In genomic region chr7:120927454-120928103, GRCh38 we compare ENCODE assay signal across 9 cellular contexts. TPM values are rescaled to one million over a fixed set of nuclear protein-coding genes. Genes with fewer than 3 reads are reported as not detected.
A peak's percentile ranks its signal among the peaks of the same experiment; 100 is the strongest.
DNase-seq lines count a peak whose midpoint lies in the region; ATAC-seq, FAIRE-seq and TF ChIP-seq lines count a peak whose summit lies in the region.
"Had no signal": no experiment of that assay in that cellular context is flagged by ENCODE, and none has a peak within 500 bp of the region (broad histone marks: within the 10 kb centered on the region; RNA-seq: fewer than 3 reads in every experiment).

No MANE protein-coding gene starts in this region.

- TF ChIP-seq EP300 in HepG2 (IDR thresholded peaks at IDR 0.05; ENCODE audit: low read depth in 2 of 2, low read length in 2 of 2) (no peak), HepG2 (CRISPR knock-in tag; IDR thresholded peaks at IDR 0.05; ENCODE audit: borderline replicate concordance) (no peak)

- H3K27ac Mint-ChIP-seq in H9 (peak overlapping the region; percentile 6 to 42 (median 26); a peak in 3 of 7 replicates), nephron progenitor cell (peak overlapping the region; percentile 31)

- H3K9me3 Mint-ChIP-seq in H9: no peaks in the 10 kb centered on the region
- H3K9me3 Mint-ChIP-seq in nephron progenitor cell: no peaks in the 10 kb centered on the region

- no peak for TF ChIP-seq POLR2A in HepG2 (IDR thresholded peaks at IDR 0.05; ENCODE audit: insufficient read depth in 1 of 2, low read depth in 2 of 2, low read length in 2 of 2)

- H3K56ac ChIP-seq in H9 (ENCODE audit: insufficient read length, low read depth, low read length): no peak overlapping the region

- ATAC-seq in GM19035 (IDR thresholded peaks at IDR 0.05; ENCODE audit: unreplicated experiment): peak; percentile 73
- peak; percentile 69 for ATAC-seq in HG03457 (IDR thresholded peaks at IDR 0.05; ENCODE audit: unreplicated experiment)
- ATAC-seq in HepG2: no peak
- ATAC-seq in lower lobe of right lung: no peak

- no peak overlapping the region for H2AK5ac ChIP-seq in H9 (ENCODE audit: insufficient read length, low read length)

- H3K27ac ChIP-seq in H9 (ENCODE audit: insufficient read length, low read depth, low read length): no peak overlapping the region
- H3K27ac ChIP-seq in HepG2 (ENCODE audit: extremely low read length, insufficient read depth, low read length): no peak overlapping the region
- H3K27ac ChIP-seq in lower lobe of right lung: no peak overlapping the region

- DNase-seq in H9: no peak
- no peak for DNase-seq in nephron progenitor cell
- no peak for DNase-seq in HepG2 (ENCODE audit: low spot score)
- no peak for DNase-seq in lower lobe of right lung
- no peak for DNase-seq in NCI-H187 treated with DMSO at 0.1 percent for 48 hours (lab: John Stamatoyannopoulos, UW)
- DNase-seq: NCI-H526 had no signal

- no peak overlapping the region for H3K4ac ChIP-seq in H9 (ENCODE audit: low read depth, low read length)

- H2BK15ac ChIP-seq in H9 (ENCODE audit: low read depth, low read length): no peak overlapping the region

- no peak overlapping the region for H3T11ph ChIP-seq in H9 (ENCODE audit: low read length)

- FAIRE-seq in HepG2 (lab: Jason Lieb, UNC): no peak
- FAIRE-seq: astrocyte had no signal

- no peak overlapping the region for H3K4me2 ChIP-seq in H9 (ENCODE audit: insufficient read depth, insufficient read length, low read length)
- no peak overlapping the region for H3K4me2 ChIP-seq in HepG2 (ENCODE audit: low read depth, low read length)

- H4K91ac ChIP-seq in H9 (ENCODE audit: insufficient read length, low read depth, low read length): no peak overlapping the region

- H3K4me1 Mint-ChIP-seq in H9 (peaks cover 20 to 21% of the 10 kb centered on the region in 2 experiments), nephron progenitor cell (peaks cover 12% of the 10 kb centered on the region)

- H3K4me3 Mint-ChIP-seq in H9 (no peak overlapping the region), nephron progenitor cell (no peak overlapping the region)

- no peaks in the 10 kb centered on the region for H3K36me3 ChIP-seq in HepG2 (replicated peaks in 1 of 2; ENCODE audit: control insufficient read depth in 1 of 2, insufficient read depth in 2 of 2, low read length in 2 of 2)
- H3K36me3 ChIP-seq in lower lobe of right lung: no peaks in the 10 kb centered on the region

- H4K5ac ChIP-seq in H9 (ENCODE audit: insufficient read length, low read depth, low read length): no peak overlapping the region

- in situ Hi-C loops in HepG2 (cut with HindIII; ENCODE audit: extremely low pct_ligation_motif_present, low pct_unique_long_range_greater_than_20kb): no loop called here

- peak overlapping the region; percentile 12 for H2AFZ ChIP-seq in H9 (ENCODE audit: low read length)
- no peak overlapping the region for H2AFZ ChIP-seq in HepG2 (ENCODE audit: low read length)

- BruUV-seq in HepG2 (replicated peaks; lab: Mats Ljungman, UMichigan): no TSS peak

- H3K79me1 ChIP-seq in H9 (ENCODE audit: insufficient read depth, low read depth, low read length, poor library complexity, severe bottlenecking): no peaks in the 10 kb centered on the region

- H3K4me3 ChIP-seq in HepG2 (replicated peaks in 1 of 3; ENCODE audit: insufficient read depth in 1 of 3, low read depth in 2 of 3, low read length in 3 of 3) (no peak overlapping the region), lower lobe of right lung (no peak overlapping the region)

- no peaks in the 10 kb centered on the region for H3K27me3 ChIP-seq in H9 (ENCODE audit: insufficient read depth, low read length)
- H3K27me3 ChIP-seq in HepG2 (ENCODE audit: control insufficient read depth in 1 of 2, insufficient read depth in 2 of 2, low read length in 2 of 2): no peaks in the 10 kb centered on the region
- H3K27me3 ChIP-seq in lower lobe of right lung (ENCODE audit: low read depth): no peaks in the 10 kb centered on the region

- peak overlapping the region; percentile 57 for H3K18ac ChIP-seq in H9 (ENCODE audit: insufficient read length, low read depth, low read length)

- H3K27me3 Mint-ChIP-seq in H9 (ENCODE audit: low read depth): no peaks in the 10 kb centered on the region
- H3K27me3 Mint-ChIP-seq in nephron progenitor cell (ENCODE audit: low read depth, poor library complexity): peaks cover 4% of the 10 kb centered on the region

- H4K8ac ChIP-seq in H9 (replicated peaks; ENCODE audit: insufficient read length, low read depth, low read length): no peak overlapping the region

- H4K20me1 ChIP-seq in H9 (ENCODE audit: control insufficient read depth, insufficient read depth, insufficient read length) (no peaks in the 10 kb centered on the region), HepG2 (ENCODE audit: insufficient read depth, low read length) (no peaks in the 10 kb centered on the region)

- H2BK20ac ChIP-seq in H9 (ENCODE audit: low read depth, low read length, poor library complexity, severe bottlenecking): no peak overlapping the region

- POLR2A ChIA-PET in HepG2 (lab: Yijun Ruan, JAX): no interaction called here

- H3K23me2 ChIP-seq in H9 (ENCODE audit: insufficient read length, low read depth, low read length, poor library complexity, severe bottlenecking): no peaks in the 10 kb centered on the region

- H3K79me2 ChIP-seq in H9 (ENCODE audit: insufficient read depth, low read length) (no peaks in the 10 kb centered on the region), HepG2 (ENCODE audit: insufficient read depth, low read length) (no peaks in the 10 kb centered on the region)

- H3K36me3 Mint-ChIP-seq in H9 (ENCODE audit: insufficient read depth in 1 of 3, low read depth in 3 of 3): no peaks in the 10 kb centered on the region
- H3K36me3 Mint-ChIP-seq in nephron progenitor cell (ENCODE audit: low read depth): no peaks in the 10 kb centered on the region

- H3K9ac ChIP-seq in H9 (ENCODE audit: extremely low read depth, insufficient read length, low read length) (no peak overlapping the region), HepG2 (ENCODE audit: insufficient read depth, low read depth, low read length) (no peak overlapping the region)

- no peak for TF ChIP-seq CTCF in H9 (conservative IDR thresholded peaks at IDR 0.05)
- TF ChIP-seq CTCF in nephron progenitor cell (IDR thresholded peaks at IDR 0.05): no peak
- TF ChIP-seq CTCF in HepG2 (CRISPR knock-in tag; IDR thresholded peaks at IDR 0.05): no peak
- TF ChIP-seq CTCF in lower lobe of right lung (IDR thresholded peaks at IDR 0.05): no peak

- H2BK120ac ChIP-seq in H9 (ENCODE audit: low read depth, low read length, poor library complexity, severe bottlenecking): no peak overlapping the region

- H2BK12ac ChIP-seq in H9 (ENCODE audit: insufficient read length, low read depth, low read length): no peak overlapping the region

- no CpG with 5 or more reads among the region's 2 CpGs for WGBS in H9 (ENCODE audit: extremely low coverage, insufficient read length, low lambda C conversion rate)
- 40% methylated on average over 2 of the region's 2 CpGs for WGBS in HepG2 (ENCODE audit: low lambda C conversion rate)

- H3K14ac ChIP-seq in H9 (ENCODE audit: insufficient read depth, low read length): no peak overlapping the region

- H3K9me3 ChIP-seq in H9 (ENCODE audit: control insufficient read depth, low read depth, low read length) (no peaks in the 10 kb centered on the region), HepG2 (ENCODE audit: low read length) (no peaks in the 10 kb centered on the region), lower lobe of right lung (no peaks in the 10 kb centered on the region)

- peaks cover 6% of the 10 kb centered on the region; the same call in 1 of the 2 replicates for H3K4me1 ChIP-seq in H9 (ENCODE audit: insufficient read depth, low read length)
- H3K4me1 ChIP-seq in HepG2 (ENCODE audit: insufficient read depth, low read length): no peaks in the 10 kb centered on the region
- no peaks in the 10 kb centered on the region for H3K4me1 ChIP-seq in lower lobe of right lung

- no peak overlapping the region for H2BK5ac ChIP-seq in H9 (ENCODE audit: insufficient read length, low read length)

- TF ChIP-seq RAD21 in HepG2 (CRISPR knock-in tag; IDR thresholded peaks at IDR 0.05): no peak

- no peak overlapping the region for H3K23ac ChIP-seq in H9 (ENCODE audit: insufficient read length, low read depth, low read length)

- CTCF ChIA-PET in HepG2 (lab: Yijun Ruan, JAX; ENCODE audit: low intra/inter-chr PET ratio, low total read pairs): no interaction called here

- intact Hi-C loops in HepG2 (cut with micrococcal nuclease; ENCODE audit: unreplicated experiment) (no loop called here), lower lobe of right lung (cut with DNase I) (no loop called here)

TF ChIP-seq in HepG2, 621 proteins besides CTCF, POLR2A, EP300 and RAD21:
- no peak for TF ChIP-seq ZNF577 (CRISPR knock-in tag; IDR thresholded peaks at IDR 0.05; ENCODE audit: borderline replicate concordance, low read depth)
- no peak for TF ChIP-seq MAX (IDR thresholded peaks at IDR 0.05)
- no peak for TF ChIP-seq ZNF570 (CRISPR knock-in tag; IDR thresholded peaks at IDR 0.05; ENCODE audit: borderline replicate concordance)

RNA-seq across cellular contexts. Expression of gene ING3, which starts 23.0 kb away (rescaled TPM):
- total RNA-seq in H9 (2021): 22.7 and 23.1 TPM in 2 replicates
- total RNA-seq in HepG2 (2016; rRNA removed; fragmentation: Illumina TruSeq; extraction: Trizol): 12.8 and 17.3 TPM in 2 replicates
- total RNA-seq in HepG2 (2016; cell fraction: cytosol; rRNA removed; fragmentation: Illumina TruSeq; extraction: Trizol; ENCODE audit: low read depth): 5.4 and 5.6 TPM in 2 replicates
- total RNA-seq in HepG2 (2016; cell fraction: insoluble cytoplasmic fraction; rRNA removed; fragmentation: Illumina TruSeq; extraction: Trizol): 12.3 and 17.5 TPM in 2 replicates
- total RNA-seq in HepG2 (2016; cell fraction: membrane; rRNA removed; fragmentation: Illumina TruSeq; extraction: Trizol): 9.2 and 10.4 TPM in 2 replicates
- 17.5 and 19.0 TPM in 2 replicates for total RNA-seq in HepG2 (2016; cell fraction: nucleus; rRNA removed; fragmentation: Illumina TruSeq; extraction: Trizol)
- polyA plus RNA-seq in HepG2 (2011; rRNA removed): 4.8 and 6.9 TPM in 2 replicates
- polyA plus RNA-seq in HepG2 (2011; cell fraction: cytosol; rRNA removed): 1.9 and 3.0 TPM in 2 replicates
- 5.0 and 7.6 TPM in 2 replicates for polyA plus RNA-seq in HepG2 (2011; cell fraction: nucleus; rRNA removed)
- polyA plus RNA-seq in HepG2 (2012): 4.6 and 5.4 TPM in 2 replicates
- 1.8 and 2.0 TPM in 2 replicates for polyA plus RNA-seq in HepG2 (2016; cell fraction: cytosol; fragmentation: Illumina TruSeq; extraction: Trizol; ENCODE audit: low read depth)
- polyA plus RNA-seq in HepG2 (2016; cell fraction: insoluble cytoplasmic fraction; fragmentation: Illumina TruSeq; extraction: Trizol; ENCODE audit: low read depth): 14.2 and 14.8 TPM in 2 replicates
- polyA plus RNA-seq in HepG2 (2016; cell fraction: membrane; fragmentation: Illumina TruSeq; extraction: Trizol; ENCODE audit: low read depth): 2.5 and 3.9 TPM in 2 replicates
- polyA plus RNA-seq in HepG2 (2016; cell fraction: nucleus; fragmentation: Illumina TruSeq; extraction: Trizol; ENCODE audit: insufficient read depth, low read depth): 23.1 and 23.8 TPM in 2 replicates
- polyA minus RNA-seq in HepG2 (2011; rRNA and poly(A)+ RNA removed; ENCODE audit: low replicate concordance): 3.6 and 5.1 TPM in 2 replicates
- polyA minus RNA-seq in HepG2 (2011; cell fraction: cytosol; rRNA and poly(A)+ RNA removed): 1.4 and 3.0 TPM in 2 replicates
- polyA minus RNA-seq in HepG2 (2011; cell fraction: nucleus; rRNA and poly(A)+ RNA removed): 31.2 and 43.5 TPM in 2 replicates
- total RNA-seq in lower lobe of right lung: 21.5 TPM

Comparison
In these comparisons a context has a peak if more than half of its experiments do, and no peak if none do; other contexts are left out.
1. ATAC-seq: peak in GM19035 (single experiment) and HG03457 (single experiment); none in HepG2 (single experiment) and lower lobe of right lung (0 of 2).